In the genomic region with DNA sequence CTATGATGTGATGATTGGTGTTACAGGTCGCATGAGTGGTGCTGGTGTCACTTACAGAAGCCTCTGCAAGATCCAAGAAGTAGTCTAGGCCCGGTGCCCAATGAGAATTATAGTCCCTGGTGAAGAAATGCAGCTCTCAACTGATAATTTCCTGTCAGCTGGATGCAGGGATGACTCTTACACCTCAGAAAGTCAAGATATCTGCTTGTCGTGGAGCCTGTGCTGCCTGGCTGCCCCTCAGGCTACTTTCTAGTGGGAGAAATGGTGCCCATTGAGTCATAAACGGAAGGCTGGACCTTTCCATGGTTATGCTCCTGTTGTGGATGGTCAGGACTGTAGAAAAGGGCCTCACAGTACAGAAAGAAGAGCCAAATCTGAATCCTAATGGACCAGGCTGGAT, we compare ENCODE assay signal across 22 cellular contexts. TPM values are rescaled to one million over a fixed set of nuclear protein-coding genes. Genes with fewer than 3 reads are reported as not detected.
"Had no signal": no experiment of that assay in that cellular context is flagged by ENCODE, and none has a peak within 500 bp of the region (broad histone marks: within the 10 kb centered on the region; RNA-seq: fewer than 3 reads in every experiment).

No MANE protein-coding gene starts in this region.

- H3K27me3 ChIP-seq: dorsolateral prefrontal cortex, hepatocyte, spleen, stomach, transverse colon had no signal

- H3K9me3 ChIP-seq: mucosa of descending colon, spleen, stomach, thoracic aorta, transverse colon had no signal

- H3K36me3 ChIP-seq: thoracic aorta, transverse colon had no signal

- H3K27ac Mint-ChIP-seq: stimulated activated naive B cell treated with anti-CD40 and anti-IgM and Interleukin-4, amounts not matched to agents 10 μg/mL and 1 μg/mL and 100 μg/mL, for 72 hours had no signal

- H3K4me1 ChIP-seq: spleen, stomach, transverse colon had no signal

- ATAC-seq: left lobe of liver; mucosa of descending colon; naive thymus-derived CD8-positive, alpha-beta T cell; sciatic nerve had no signal

- H3K9me3 Mint-ChIP-seq: naive thymus-derived CD8-positive, alpha-beta T cell; stimulated activated naive B cell treated with anti-CD40 and anti-IgM and Interleukin-4, amounts not matched to agents 10 μg/mL and 1 μg/mL and 100 μg/mL, for 72 hours had no signal

- H3K4me3 ChIP-seq: dorsolateral prefrontal cortex, hepatocyte, mucosa of descending colon, spleen, stomach, thoracic aorta, transverse colon had no signal

- H3K4me2 ChIP-seq: hepatocyte had no signal

- H2AFZ ChIP-seq: hepatocyte had no signal

- H3K27ac ChIP-seq: dorsolateral prefrontal cortex, hepatocyte, spleen, stomach, thoracic aorta, transverse colon had no signal

- H3K4me3 Mint-ChIP-seq: naive thymus-derived CD8-positive, alpha-beta T cell; stimulated activated naive B cell treated with anti-CD40 and anti-IgM and Interleukin-4, amounts not matched to agents 10 μg/mL and 1 μg/mL and 100 μg/mL, for 72 hours had no signal

- H3K4me1 Mint-ChIP-seq: naive thymus-derived CD8-positive, alpha-beta T cell had no signal

- DNase-seq: cortex of kidney; dorsolateral prefrontal cortex; effector CD8-positive, alpha-beta T cell; foreskin melanocyte; head of caudate nucleus; mammary epithelial cell; mucosa of descending colon; naive thymus-derived CD8-positive, alpha-beta T cell; posterior cingulate gyrus; stimulated activated CD4-positive, alpha-beta T cell treated with anti-CD3 and anti-CD28 coated beads, Interleukin-2, amount 100 ng/mL, for 24 hours; stimulated activated CD4-positive, alpha-beta T cell treated with anti-CD3 and anti-CD28 coated beads, Interleukin-4, amount 100 ng/mL, for 4 hours; stimulated activated naive B cell treated with anti-CD40 and anti-IgM and Interleukin-4, amounts not matched to agents 10 μg/mL and 1 μg/mL and 100 μg/mL, for 72 hours; stomach; substantia nigra; transverse colon had no signal

- H3K27me3 Mint-ChIP-seq: naive thymus-derived CD8-positive, alpha-beta T cell; stimulated activated naive B cell treated with anti-CD40 and anti-IgM and Interleukin-4, amounts not matched to agents 10 μg/mL and 1 μg/mL and 100 μg/mL, for 72 hours had no signal

RNA-seq across cellular contexts. Expression of gene NXNL2, which starts 46.8 kb away (rescaled TPM):
- total RNA-seq: left lobe of liver; mesenteric fat pad; mucosa of descending colon; naive thymus-derived CD8-positive, alpha-beta T cell; pulmonary artery endothelial cell; stomach; transverse colon had no signal
- polyA plus RNA-seq: naive thymus-derived CD8-positive, alpha-beta T cell had no signal
